22 cellular contexts compared by ENCODE assay signal in the genomic region with DNA sequence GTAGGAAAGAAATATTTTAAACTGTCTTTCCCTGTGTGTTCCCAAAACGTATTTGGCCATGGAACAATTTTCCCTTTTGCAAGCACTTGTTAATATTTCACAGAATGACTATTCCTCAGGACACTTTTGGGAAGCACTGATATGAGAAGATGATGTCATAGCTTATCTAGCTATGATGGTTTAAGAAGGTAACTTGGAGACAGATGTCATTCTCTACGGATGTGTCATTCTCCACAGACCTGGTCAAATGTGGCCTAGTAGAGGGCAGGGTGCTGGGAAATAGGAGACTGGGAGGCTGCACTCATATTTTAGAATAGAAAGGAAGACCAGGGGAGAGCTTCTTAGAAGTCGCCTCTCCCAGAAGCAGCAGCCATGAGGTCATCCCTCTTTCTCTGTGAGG.
"Had no signal": no experiment of that assay in that cellular context is flagged by ENCODE, and none has a peak within 500 bp of the region (broad histone marks: within the 10 kb centered on the region; RNA-seq: fewer than 3 reads in every experiment).

No MANE protein-coding gene starts in this region.

- H3K4me2 ChIP-seq: neural progenitor cell had no signal

- H3K9ac ChIP-seq: neural progenitor cell had no signal

- H3K4me1 ChIP-seq: foreskin keratinocyte, lower lobe of right lung, pancreas had no signal

- H3K9me3 Mint-ChIP-seq: activated CD8-positive, alpha-beta T cell treated with anti-CD3 and anti-CD28 coated beads for 36 hours; activated naive CD4-positive, alpha-beta T cell treated with anti-CD3 and anti-CD28 coated beads, Interleukin-2, amount 50 U/mL, for 24 hours; activated T-cell treated with anti-CD3 and anti-CD28 coated beads, Interleukin-2, amount 50 U/mL, for 4 hours; brain; mesothelial cell of epicardium; neural progenitor cell; T-helper 1 cell treated with Interleukin-12 subunit alpha and Interleukin-12 subunit beta and Interleukin-4 antibody, amounts not matched to agents 30 μg/mL and 1 μg/mL, for 36 hours had no signal

- H3K9me3 ChIP-seq: lower lobe of right lung, pancreas, tibial nerve, vagina had no signal

- H2AFZ ChIP-seq: neural progenitor cell had no signal

- ATAC-seq: activated CD8-positive, alpha-beta T cell treated with anti-CD3 and anti-CD28 coated beads for 36 hours; activated T-cell treated with anti-CD3 and anti-CD28 coated beads, Interleukin-2, amount 50 U/mL, for 4 hours; foreskin keratinocyte; left colon; lower lobe of right lung had no signal

- H3K4me3 Mint-ChIP-seq: activated CD8-positive, alpha-beta T cell treated with anti-CD3 and anti-CD28 coated beads for 36 hours; activated naive CD4-positive, alpha-beta T cell treated with anti-CD3 and anti-CD28 coated beads, Interleukin-2, amount 50 U/mL, for 24 hours; activated T-cell treated with anti-CD3 and anti-CD28 coated beads, Interleukin-2, amount 50 U/mL, for 4 hours; brain; central memory CD8-positive, alpha-beta T cell; mesothelial cell of epicardium; neural progenitor cell; T-helper 1 cell treated with Interleukin-12 subunit alpha and Interleukin-12 subunit beta and Interleukin-4 antibody, amounts not matched to agents 30 μg/mL and 1 μg/mL, for 36 hours had no signal

- H3K27ac ChIP-seq: coronary artery, foreskin keratinocyte, lower lobe of right lung, neural progenitor cell, pancreas, tibial nerve, vagina had no signal

- H3K27ac Mint-ChIP-seq: activated CD8-positive, alpha-beta T cell treated with anti-CD3 and anti-CD28 coated beads for 36 hours; activated naive CD4-positive, alpha-beta T cell treated with anti-CD3 and anti-CD28 coated beads, Interleukin-2, amount 50 U/mL, for 24 hours; mesothelial cell of epicardium; T-helper 1 cell treated with Interleukin-12 subunit alpha and Interleukin-12 subunit beta and Interleukin-4 antibody, amounts not matched to agents 30 μg/mL and 1 μg/mL, for 36 hours had no signal

- H3K4me3 ChIP-seq: coronary artery, lower lobe of right lung, neural progenitor cell, pancreas, tibial nerve, vagina had no signal

- H3K36me3 Mint-ChIP-seq: activated naive CD4-positive, alpha-beta T cell treated with anti-CD3 and anti-CD28 coated beads, Interleukin-2, amount 50 U/mL, for 24 hours; brain; mesothelial cell of epicardium; neural progenitor cell had no signal

- H3K36me3 ChIP-seq: lower lobe of right lung, neural progenitor cell, pancreas, tibial nerve, vagina had no signal

- DNase-seq: activated CD4-positive, alpha-beta T cell treated with anti-CD3 and anti-CD28 coated beads for 4 hours; activated CD8-positive, alpha-beta T cell treated with anti-CD3 and anti-CD28 coated beads for 36 hours; activated effector memory CD4-positive, alpha-beta T cell treated with anti-CD3 and anti-CD28 coated beads, Interleukin-2, amount 50 U/mL, for 16 hours; activated T-cell treated with anti-CD3 and anti-CD28 coated beads, Interleukin-2, amount 50 U/mL, for 4 hours; amygdala; foreskin keratinocyte; left colon; lower lobe of right lung; pancreas; stimulated activated CD4-positive, alpha-beta T cell treated with anti-CD3 and anti-CD28 coated beads, Interleukin-15, amount 100 ng/mL, for 24 hours; stimulated activated CD4-positive, alpha-beta T cell treated with anti-CD3 and anti-CD28 coated beads, Interleukin-4, amount 100 ng/mL, for 24 hours; stimulated activated naive CD4-positive, alpha-beta T cell; substantia nigra had no signal

- H3K4me1 Mint-ChIP-seq: activated naive CD4-positive, alpha-beta T cell treated with anti-CD3 and anti-CD28 coated beads, Interleukin-2, amount 50 U/mL, for 24 hours; central memory CD8-positive, alpha-beta T cell had no signal

- H3K27me3 Mint-ChIP-seq: activated naive CD4-positive, alpha-beta T cell treated with anti-CD3 and anti-CD28 coated beads, Interleukin-2, amount 50 U/mL, for 24 hours; central memory CD8-positive, alpha-beta T cell had no signal

- H3K27me3 ChIP-seq: neural progenitor cell, pancreas, tibial nerve, vagina had no signal
